In the genomic region with DNA sequence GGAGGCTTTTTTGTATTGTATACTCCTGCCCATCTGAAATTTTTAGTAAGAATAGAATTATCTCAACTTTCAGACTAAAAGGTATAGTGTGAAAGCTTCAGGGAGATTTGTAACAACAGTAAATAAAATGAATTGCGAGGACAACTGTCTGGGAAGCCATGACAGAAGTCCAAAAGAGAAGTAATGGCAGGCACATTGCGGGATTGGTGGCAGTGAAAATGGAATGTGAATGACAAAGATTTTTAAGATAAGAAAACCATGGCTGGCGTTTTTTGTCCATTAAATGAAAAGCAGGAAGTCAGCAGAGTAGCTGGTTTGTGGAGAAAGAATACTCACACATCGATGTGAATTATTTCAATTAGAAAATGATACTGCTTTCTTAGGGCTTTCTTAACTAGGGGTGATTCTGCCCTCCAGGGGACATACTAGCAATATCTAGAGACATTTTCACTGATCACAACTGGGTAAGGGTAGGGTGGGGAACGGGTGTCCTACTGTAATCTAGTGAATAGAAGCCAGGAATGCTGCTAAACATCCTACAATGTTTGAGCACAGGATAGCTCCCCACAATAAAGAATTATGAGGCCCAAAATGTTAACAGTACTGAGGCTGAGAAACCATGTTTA, we compare ENCODE assay signal across 12 cellular contexts. TPM values are rescaled to one million over a fixed set of nuclear protein-coding genes. Genes with fewer than 3 reads are reported as not detected.
A peak's percentile ranks its signal among the peaks of the same experiment; 100 is the strongest.
DNase-seq lines count a peak whose midpoint lies in the region; ATAC-seq and TF ChIP-seq lines count a peak whose summit lies in the region.
"Had no signal": no experiment of that assay in that cellular context is flagged by ENCODE, and none has a peak within 500 bp of the region (broad histone marks: within the 10 kb centered on the region; RNA-seq: fewer than 3 reads in every experiment).

No MANE protein-coding gene starts in this region.

- ATAC-seq in DND-41 (ENCODE audit: insufficient read depth, low read depth) (no peak), HG03457 (IDR thresholded peaks at IDR 0.05; ENCODE audit: unreplicated experiment) (no peak)
- no peak for ATAC-seq in activated CD8-positive, alpha-beta T cell treated with anti-CD3 and anti-CD28 coated beads, Interleukin-2, amount 10 ng/mL, durations not matched to agents 7 days and 5 days
- ATAC-seq: activated CD8-positive, alpha-beta memory T cell treated with anti-CD3 and anti-CD28 coated beads, Interleukin-2, amount 10 ng/mL, durations not matched to agents 7 days and 5 days had no signal

- POLR2A ChIA-PET in activated CD8-positive, alpha-beta T cell treated with anti-CD3 and anti-CD28 coated beads, Interleukin-2, amount 10 ng/mL, durations not matched to agents 7 days and 5 days (lab: Charles Lee) = interaction anchor here (0.6 to 9.2 kb wide), 6 partner anchors 14 to 429 kb away, joined by 3 to 375 read pairs (median 11); a partner anchor contains a TSS

- H3K79me2 ChIP-seq in DND-41 (ENCODE audit: insufficient read depth, low read length) = peaks cover 96% of the 10 kb centered on the region

- CTCF ChIA-PET in activated CD8-positive, alpha-beta T cell treated with anti-CD3 and anti-CD28 coated beads, Interleukin-2, amount 10 ng/mL, durations not matched to agents 7 days and 5 days (lab: Charles Lee) = interaction anchor here (0.8 to 7.5 kb wide), 6 partner anchors 10 to 444 kb away, joined by 3 to 111 read pairs (median 3); a partner anchor contains a TSS

- H3K27ac ChIP-seq in DND-41 (ENCODE audit: low read length) (peak overlapping the region; percentile 93), neutrophil (peak overlapping the region; percentile 96)

- H3K4me3 ChIP-seq in DND-41 (ENCODE audit: low read depth in 1 of 2, low read length in 2 of 2) = peak overlapping the region; percentile 79 to 82
- H3K4me3 ChIP-seq in endocrine pancreas (ENCODE audit: control insufficient read depth, insufficient read depth, low read length) = peak overlapping the region; percentile 89
- H3K4me3 ChIP-seq in neutrophil (ENCODE audit: low read depth in 1 of 2, low read length in 1 of 2) = peak overlapping the region; percentile 85 to 97

- H3K9me3 ChIP-seq in DND-41 (ENCODE audit: insufficient read depth, low read length, severe bottlenecking) (no peaks in the 10 kb centered on the region), endocrine pancreas (ENCODE audit: control insufficient read depth, low read length) (no peaks in the 10 kb centered on the region), neutrophil (no peaks in the 10 kb centered on the region)

- TF ChIP-seq CTCF in DND-41 (IDR thresholded peaks at IDR 0.05; ENCODE audit: borderline replicate concordance, extremely low read depth, low read length, poor library complexity, severe bottlenecking) = peak; percentile 35
- TF ChIP-seq CTCF in neutrophil (IDR thresholded peaks at IDR 0.05) = no peak

- peak overlapping the region; percentile 69 for H3K4me2 ChIP-seq in DND-41 (ENCODE audit: insufficient read depth, low read length)

- H3K9me3 Mint-ChIP-seq in activated CD8-positive, alpha-beta T cell treated with anti-CD3 and anti-CD28 coated beads, Interleukin-2, amount 10 ng/mL, durations not matched to agents 7 days and 5 days (ENCODE audit: insufficient read depth) = no peaks in the 10 kb centered on the region
- H3K9me3 Mint-ChIP-seq: memory B cell, type B pancreatic cell had no signal

- peaks cover 44% of the 10 kb centered on the region for H3K4me1 Mint-ChIP-seq in activated CD8-positive, alpha-beta T cell treated with anti-CD3 and anti-CD28 coated beads, Interleukin-2, amount 10 ng/mL, durations not matched to agents 7 days and 5 days (ENCODE audit: low read depth)

- peaks cover 67% of the 10 kb centered on the region for H3K36me3 Mint-ChIP-seq in activated CD8-positive, alpha-beta T cell treated with anti-CD3 and anti-CD28 coated beads, Interleukin-2, amount 10 ng/mL, durations not matched to agents 7 days and 5 days (ENCODE audit: low read depth)

- H3K36me3 ChIP-seq in DND-41 (ENCODE audit: insufficient read depth, low read length) (peaks cover 39% of the 10 kb centered on the region), endocrine pancreas (ENCODE audit: control insufficient read depth, insufficient read depth, low read length) (no peaks in the 10 kb centered on the region), neutrophil (no peaks in the 10 kb centered on the region)

- H4K20me1 ChIP-seq in DND-41 (ENCODE audit: insufficient read depth, low read length) = peaks cover 30% of the 10 kb centered on the region

- DNase-seq in DND-41 = no peak
- DNase-seq in NAMALWA (ENCODE audit: low spot score) = peak; percentile 55
- DNase-seq in OCI-M2 (lab: John Stamatoyannopoulos, UW; ENCODE audit: unreplicated experiment) = no peak
- no peak for DNase-seq in NCI-H748 treated with DMSO at 0.1 percent for 48 hours (lab: John Stamatoyannopoulos, UW)
- DNase-seq in activated CD8-positive, alpha-beta T cell treated with anti-CD3 and anti-CD28 coated beads, Interleukin-2, amount 10 ng/mL, durations not matched to agents 7 days and 5 days = no peak
- DNase-seq: activated CD8-positive, alpha-beta memory T cell treated with anti-CD3 and anti-CD28 coated beads, Interleukin-2, amount 10 ng/mL, durations not matched to agents 7 days and 5 days; NCI-H1105 had no signal

- H3K27me3 Mint-ChIP-seq in activated CD8-positive, alpha-beta T cell treated with anti-CD3 and anti-CD28 coated beads, Interleukin-2, amount 10 ng/mL, durations not matched to agents 7 days and 5 days (ENCODE audit: low read depth) = no peaks in the 10 kb centered on the region
- H3K27me3 Mint-ChIP-seq: activated CD8-positive, alpha-beta memory T cell treated with anti-CD3 and anti-CD28 coated beads, Interleukin-2, amount 10 ng/mL, durations not matched to agents 7 days and 5 days; memory B cell; type B pancreatic cell had no signal

- H2AFZ ChIP-seq in DND-41 (ENCODE audit: low read depth, low read length) = peak overlapping the region; percentile 10; the same call in 1 of the 2 replicates

- H3K27me3 ChIP-seq in DND-41 (ENCODE audit: insufficient read depth, low read length, poor library complexity) = no peaks in the 10 kb centered on the region
- H3K27me3 ChIP-seq in endocrine pancreas (ENCODE audit: control insufficient read depth, insufficient read depth, low read length) = no peaks in the 10 kb centered on the region
- no peaks in the 10 kb centered on the region for H3K27me3 ChIP-seq in neutrophil

- H3K9ac ChIP-seq in DND-41 (ENCODE audit: low read depth, low read length) (peak overlapping the region; percentile 90), endocrine pancreas (ENCODE audit: control insufficient read depth, insufficient read depth, low read length) (no peak overlapping the region)

- H3K4me3 Mint-ChIP-seq in activated CD8-positive, alpha-beta T cell treated with anti-CD3 and anti-CD28 coated beads, Interleukin-2, amount 10 ng/mL, durations not matched to agents 7 days and 5 days = no peak overlapping the region
- H3K4me3 Mint-ChIP-seq: activated CD8-positive, alpha-beta memory T cell treated with anti-CD3 and anti-CD28 coated beads, Interleukin-2, amount 10 ng/mL, durations not matched to agents 7 days and 5 days; memory B cell; type B pancreatic cell had no signal

- H3K4me1 ChIP-seq in DND-41 (ENCODE audit: insufficient read depth, low read length) = peaks cover 58% of the 10 kb centered on the region
- peaks cover 29% of the 10 kb centered on the region for H3K4me1 ChIP-seq in endocrine pancreas (ENCODE audit: control insufficient read depth, insufficient read depth, low read length)
- peaks cover 50% of the 10 kb centered on the region in 2 experiments for H3K4me1 ChIP-seq in neutrophil (ENCODE audit: control insufficient read depth in 1 of 2, insufficient read depth in 1 of 2, low read depth in 1 of 2, low read length in 1 of 2)

- H3K27ac Mint-ChIP-seq in activated CD8-positive, alpha-beta T cell treated with anti-CD3 and anti-CD28 coated beads, Interleukin-2, amount 10 ng/mL, durations not matched to agents 7 days and 5 days = no peak overlapping the region
- H3K27ac Mint-ChIP-seq: activated CD8-positive, alpha-beta memory T cell treated with anti-CD3 and anti-CD28 coated beads, Interleukin-2, amount 10 ng/mL, durations not matched to agents 7 days and 5 days; memory B cell; type B pancreatic cell had no signal

RNA-seq across cellular contexts. Expression of a gene that starts 1.6 kb away (rescaled TPM):
- 10 to 100 TPM; 46.7 to 57.2 TPM for total RNA-seq in activated CD8-positive, alpha-beta T cell treated with anti-CD3 and anti-CD28 coated beads, Interleukin-2, amount 10 ng/mL, durations not matched to agents 7 days and 5 days

RNA-seq across cellular contexts. Expression of a gene that starts 2.0 kb away (rescaled TPM):
- 100 to 1,000 TPM; 206 to 214 TPM for total RNA-seq in activated CD8-positive, alpha-beta T cell treated with anti-CD3 and anti-CD28 coated beads, Interleukin-2, amount 10 ng/mL, durations not matched to agents 7 days and 5 days
